Comparison of ENCODE assay signal across 1 cellular context in the genomic region with DNA sequence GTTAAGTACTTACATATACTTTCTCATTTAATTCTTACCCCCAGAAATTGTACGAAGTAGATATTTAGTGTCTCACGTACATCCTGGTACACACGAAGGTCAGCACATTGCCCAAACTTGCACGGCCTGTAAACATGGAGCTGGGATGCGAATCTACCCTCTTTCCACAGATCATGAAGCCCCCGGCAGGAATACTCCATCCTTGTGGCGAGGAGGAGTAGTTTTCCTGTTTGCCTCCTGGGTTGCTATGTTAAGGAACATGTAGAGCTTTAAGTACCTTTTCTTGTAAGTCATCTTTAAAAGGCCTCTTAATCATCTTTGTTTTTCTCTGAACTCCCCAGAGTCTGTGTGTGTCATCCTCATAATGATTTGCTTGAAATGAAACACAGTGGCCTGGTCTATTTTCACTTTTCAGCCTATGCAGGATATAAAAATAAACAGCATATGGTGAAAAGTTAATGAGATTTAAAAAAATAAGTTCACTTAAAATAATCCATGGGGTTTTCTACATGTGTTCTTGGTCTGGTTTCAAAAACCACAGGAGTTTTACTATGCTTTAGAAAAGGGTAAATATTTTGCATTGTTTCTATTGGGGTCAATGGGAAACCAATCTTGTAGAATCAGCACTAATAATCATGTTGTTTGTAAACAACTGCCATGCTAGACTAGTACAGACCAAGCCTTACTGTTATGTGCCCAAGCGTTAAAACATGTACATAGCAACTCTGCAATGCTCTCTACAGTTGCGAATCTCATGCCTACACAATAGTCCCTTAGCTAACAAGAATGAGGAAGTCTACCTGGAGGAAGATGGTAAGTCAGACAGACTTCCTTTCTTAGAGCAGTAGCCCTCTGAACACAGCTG.
A peak's percentile ranks its signal among the peaks of the same experiment; 100 is the strongest.
TF ChIP-seq lines count a peak whose summit lies in the region.

No MANE protein-coding gene starts in this region.

TF ChIP-seq in GM12878, 131 proteins besides CTCF, POLR2A, EP300 and RAD21 (continued from another document and continues in another):
- TF ChIP-seq, protein P1, sequence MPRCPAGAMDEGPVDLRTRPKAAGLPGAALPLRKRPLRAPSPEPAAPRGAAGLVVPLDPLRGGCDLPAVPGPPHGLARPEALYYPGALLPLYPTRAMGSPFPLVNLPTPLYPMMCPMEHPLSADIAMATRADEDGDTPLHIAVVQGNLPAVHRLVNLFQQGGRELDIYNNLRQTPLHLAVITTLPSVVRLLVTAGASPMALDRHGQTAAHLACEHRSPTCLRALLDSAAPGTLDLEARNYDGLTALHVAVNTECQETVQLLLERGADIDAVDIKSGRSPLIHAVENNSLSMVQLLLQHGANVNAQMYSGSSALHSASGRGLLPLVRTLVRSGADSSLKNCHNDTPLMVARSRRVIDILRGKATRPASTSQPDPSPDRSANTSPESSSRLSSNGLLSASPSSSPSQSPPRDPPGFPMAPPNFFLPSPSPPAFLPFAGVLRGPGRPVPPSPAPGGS (IDR thresholded peaks at IDR 0.05; ENCODE audit: borderline replicate concordance, insufficient read depth, low read depth, low read length, poor library complexity, severe bottlenecking), result peak; percentile 7
- TF ChIP-seq ZNF384 (IDR thresholded peaks at IDR 0.05; ENCODE audit: borderline replicate concordance, low read depth, low read length), result peak; percentile 52; the same call in 1 of the 2 replicates
- TF ChIP-seq, protein P2, sequence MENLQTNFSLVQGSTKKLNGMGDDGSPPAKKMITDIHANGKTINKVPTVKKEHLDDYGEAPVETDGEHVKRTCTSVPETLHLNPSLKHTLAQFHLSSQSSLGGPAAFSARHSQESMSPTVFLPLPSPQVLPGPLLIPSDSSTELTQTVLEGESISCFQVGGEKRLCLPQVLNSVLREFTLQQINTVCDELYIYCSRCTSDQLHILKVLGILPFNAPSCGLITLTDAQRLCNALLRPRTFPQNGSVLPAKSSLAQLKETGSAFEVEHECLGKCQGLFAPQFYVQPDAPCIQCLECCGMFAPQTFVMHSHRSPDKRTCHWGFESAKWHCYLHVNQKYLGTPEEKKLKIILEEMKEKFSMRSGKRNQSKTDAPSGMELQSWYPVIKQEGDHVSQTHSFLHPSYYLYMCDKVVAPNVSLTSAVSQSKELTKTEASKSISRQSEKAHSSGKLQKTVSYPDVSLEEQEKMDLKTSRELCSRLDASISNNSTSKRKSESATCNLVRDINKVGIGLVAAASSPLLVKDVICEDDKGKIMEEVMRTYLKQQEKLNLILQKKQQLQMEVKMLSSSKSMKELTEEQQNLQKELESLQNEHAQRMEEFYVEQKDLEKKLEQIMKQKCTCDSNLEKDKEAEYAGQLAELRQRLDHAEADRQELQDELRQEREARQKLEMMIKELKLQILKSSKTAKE (IDR thresholded peaks at IDR 0.05; ENCODE audit: low read depth, poor library complexity, severe bottlenecking), result peak; percentile 94
- no peak for TF ChIP-seq CEBPB (IDR thresholded peaks at IDR 0.05; ENCODE audit: borderline replicate concordance in 1 of 2, low read depth in 2 of 2, low read length in 2 of 2)
- peak; percentile 17 for TF ChIP-seq SMAD1 (IDR thresholded peaks at IDR 0.05; ENCODE audit: low read depth, partially characterized antibody)
- peak; percentile 94 for TF ChIP-seq NFIC (IDR thresholded peaks at IDR 0.05; ENCODE audit: low read depth, low read length)
- TF ChIP-seq FOXK2 (IDR thresholded peaks at IDR 0.05), result peak; percentile 84
- TF ChIP-seq CHD1 (IDR thresholded peaks at IDR 0.05; ENCODE audit: low read depth, low read length), result no peak
- peak; percentile 67 for TF ChIP-seq ATF7 (IDR thresholded peaks at IDR 0.05; ENCODE audit: low read depth)
- peak; percentile 97 for TF ChIP-seq TBL1XR1 (IDR thresholded peaks at IDR 0.05; ENCODE audit: low read depth, low read length)
- TF ChIP-seq CHD4 (IDR thresholded peaks at IDR 0.05), result no peak
- peak in 1 of 2 experiments; percentile 54; a peak in 1 of 4 replicates for TF ChIP-seq ETV6 (conservative IDR thresholded peaks at IDR 0.05 in 1 of 2, IDR thresholded peaks at IDR 0.05 in 1 of 2; ENCODE audit: borderline replicate concordance in 1 of 2, low read depth in 1 of 2)
- TF ChIP-seq MTA3 (IDR thresholded peaks at IDR 0.05; ENCODE audit: borderline replicate concordance, low read length), result peak; percentile 44; the same call in 1 of the 2 replicates
- TF ChIP-seq, protein P3, sequence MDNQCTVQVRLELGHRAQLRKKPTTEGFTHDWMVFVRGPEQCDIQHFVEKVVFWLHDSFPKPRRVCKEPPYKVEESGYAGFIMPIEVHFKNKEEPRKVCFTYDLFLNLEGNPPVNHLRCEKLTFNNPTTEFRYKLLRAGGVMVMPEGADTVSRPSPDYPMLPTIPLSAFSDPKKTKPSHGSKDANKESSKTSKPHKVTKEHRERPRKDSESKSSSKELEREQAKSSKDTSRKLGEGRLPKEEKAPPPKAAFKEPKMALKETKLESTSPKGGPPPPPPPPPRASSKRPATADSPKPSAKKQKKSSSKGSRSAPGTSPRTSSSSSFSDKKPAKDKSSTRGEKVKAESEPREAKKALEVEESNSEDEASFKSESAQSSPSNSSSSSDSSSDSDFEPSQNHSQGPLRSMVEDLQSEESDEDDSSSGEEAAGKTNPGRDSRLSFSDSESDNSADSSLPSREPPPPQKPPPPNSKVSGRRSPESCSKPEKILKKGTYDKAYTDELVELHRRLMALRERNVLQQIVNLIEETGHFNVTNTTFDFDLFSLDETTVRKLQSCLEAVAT (IDR thresholded peaks at IDR 0.05), result peak; percentile 65
- TF ChIP-seq NFXL1 (IDR thresholded peaks at IDR 0.05; ENCODE audit: borderline replicate concordance), result no peak
- peak; percentile 83 for TF ChIP-seq MTA2 (IDR thresholded peaks at IDR 0.05; ENCODE audit: low read depth)
- TF ChIP-seq, protein P4, sequence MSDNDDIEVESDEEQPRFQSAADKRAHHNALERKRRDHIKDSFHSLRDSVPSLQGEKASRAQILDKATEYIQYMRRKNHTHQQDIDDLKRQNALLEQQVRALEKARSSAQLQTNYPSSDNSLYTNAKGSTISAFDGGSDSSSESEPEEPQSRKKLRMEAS (IDR thresholded peaks at IDR 0.05; ENCODE audit: low read depth, low read length), result 0 out of 2 replicates have a peak, but pooled peaks have one; percentile 23
- TF ChIP-seq SPI1 (IDR thresholded peaks at IDR 0.05; ENCODE audit: borderline replicate concordance, insufficient read depth, low read depth, low read length), result peak; percentile 94
- no peak for TF ChIP-seq TARDBP (IDR thresholded peaks at IDR 0.05; ENCODE audit: borderline replicate concordance)
- TF ChIP-seq KLF5 (IDR thresholded peaks at IDR 0.05; ENCODE audit: partially characterized antibody), result peak; percentile 54
- TF ChIP-seq BCL11A (IDR thresholded peaks at IDR 0.05; ENCODE audit: low read depth, low read length), result 0 out of 2 replicates have a peak, but pooled peaks have one; percentile 23
- peak; percentile 56; the same call in 1 of the 2 replicates for TF ChIP-seq ZNF217 (IDR thresholded peaks at IDR 0.05)
- peak; percentile 31; the same call in 1 of the 2 replicates for TF ChIP-seq JUNB (IDR thresholded peaks at IDR 0.05)
- TF ChIP-seq, protein P5, sequence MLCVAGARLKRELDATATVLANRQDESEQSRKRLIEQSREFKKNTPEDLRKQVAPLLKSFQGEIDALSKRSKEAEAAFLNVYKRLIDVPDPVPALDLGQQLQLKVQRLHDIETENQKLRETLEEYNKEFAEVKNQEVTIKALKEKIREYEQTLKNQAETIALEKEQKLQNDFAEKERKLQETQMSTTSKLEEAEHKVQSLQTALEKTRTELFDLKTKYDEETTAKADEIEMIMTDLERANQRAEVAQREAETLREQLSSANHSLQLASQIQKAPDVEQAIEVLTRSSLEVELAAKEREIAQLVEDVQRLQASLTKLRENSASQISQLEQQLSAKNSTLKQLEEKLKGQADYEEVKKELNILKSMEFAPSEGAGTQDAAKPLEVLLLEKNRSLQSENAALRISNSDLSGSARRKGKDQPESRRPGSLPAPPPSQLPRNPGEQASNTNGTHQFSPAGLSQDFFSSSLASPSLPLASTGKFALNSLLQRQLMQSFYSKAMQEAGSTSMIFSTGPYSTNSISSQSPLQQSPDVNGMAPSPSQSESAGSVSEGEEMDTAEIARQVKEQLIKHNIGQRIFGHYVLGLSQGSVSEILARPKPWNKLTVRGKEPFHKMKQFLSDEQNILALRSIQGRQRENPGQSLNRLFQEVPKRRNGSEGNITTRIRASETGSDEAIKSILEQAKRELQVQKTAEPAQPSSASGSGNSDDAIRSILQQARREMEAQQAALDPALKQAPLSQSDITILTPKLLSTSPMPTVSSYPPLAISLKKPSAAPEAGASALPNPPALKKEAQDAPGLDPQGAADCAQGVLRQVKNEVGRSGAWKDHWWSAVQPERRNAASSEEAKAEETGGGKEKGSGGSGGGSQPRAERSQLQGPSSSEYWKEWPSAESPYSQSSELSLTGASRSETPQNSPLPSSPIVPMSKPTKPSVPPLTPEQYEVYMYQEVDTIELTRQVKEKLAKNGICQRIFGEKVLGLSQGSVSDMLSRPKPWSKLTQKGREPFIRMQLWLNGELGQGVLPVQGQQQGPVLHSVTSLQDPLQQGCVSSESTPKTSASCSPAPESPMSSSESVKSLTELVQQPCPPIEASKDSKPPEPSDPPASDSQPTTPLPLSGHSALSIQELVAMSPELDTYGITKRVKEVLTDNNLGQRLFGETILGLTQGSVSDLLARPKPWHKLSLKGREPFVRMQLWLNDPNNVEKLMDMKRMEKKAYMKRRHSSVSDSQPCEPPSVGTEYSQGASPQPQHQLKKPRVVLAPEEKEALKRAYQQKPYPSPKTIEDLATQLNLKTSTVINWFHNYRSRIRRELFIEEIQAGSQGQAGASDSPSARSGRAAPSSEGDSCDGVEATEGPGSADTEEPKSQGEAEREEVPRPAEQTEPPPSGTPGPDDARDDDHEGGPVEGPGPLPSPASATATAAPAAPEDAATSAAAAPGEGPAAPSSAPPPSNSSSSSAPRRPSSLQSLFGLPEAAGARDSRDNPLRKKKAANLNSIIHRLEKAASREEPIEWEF (IDR thresholded peaks at IDR 0.05; ENCODE audit: insufficient replicate concordance, low read depth, low read length), result peak; percentile 77
- TF ChIP-seq, protein P6, sequence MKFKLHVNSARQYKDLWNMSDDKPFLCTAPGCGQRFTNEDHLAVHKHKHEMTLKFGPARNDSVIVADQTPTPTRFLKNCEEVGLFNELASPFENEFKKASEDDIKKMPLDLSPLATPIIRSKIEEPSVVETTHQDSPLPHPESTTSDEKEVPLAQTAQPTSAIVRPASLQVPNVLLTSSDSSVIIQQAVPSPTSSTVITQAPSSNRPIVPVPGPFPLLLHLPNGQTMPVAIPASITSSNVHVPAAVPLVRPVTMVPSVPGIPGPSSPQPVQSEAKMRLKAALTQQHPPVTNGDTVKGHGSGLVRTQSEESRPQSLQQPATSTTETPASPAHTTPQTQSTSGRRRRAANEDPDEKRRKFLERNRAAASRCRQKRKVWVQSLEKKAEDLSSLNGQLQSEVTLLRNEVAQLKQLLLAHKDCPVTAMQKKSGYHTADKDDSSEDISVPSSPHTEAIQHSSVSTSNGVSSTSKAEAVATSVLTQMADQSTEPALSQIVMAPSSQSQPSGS (IDR thresholded peaks at IDR 0.05; ENCODE audit: low read length), result peak; percentile 35; the same call in 1 of the 2 replicates
- no peak for TF ChIP-seq STAT1 (conservative IDR thresholded peaks at IDR 0.05)
- no peak for TF ChIP-seq STAT3 (IDR thresholded peaks at IDR 0.05; ENCODE audit: low read depth, low read length)
- TF ChIP-seq, protein P7, sequence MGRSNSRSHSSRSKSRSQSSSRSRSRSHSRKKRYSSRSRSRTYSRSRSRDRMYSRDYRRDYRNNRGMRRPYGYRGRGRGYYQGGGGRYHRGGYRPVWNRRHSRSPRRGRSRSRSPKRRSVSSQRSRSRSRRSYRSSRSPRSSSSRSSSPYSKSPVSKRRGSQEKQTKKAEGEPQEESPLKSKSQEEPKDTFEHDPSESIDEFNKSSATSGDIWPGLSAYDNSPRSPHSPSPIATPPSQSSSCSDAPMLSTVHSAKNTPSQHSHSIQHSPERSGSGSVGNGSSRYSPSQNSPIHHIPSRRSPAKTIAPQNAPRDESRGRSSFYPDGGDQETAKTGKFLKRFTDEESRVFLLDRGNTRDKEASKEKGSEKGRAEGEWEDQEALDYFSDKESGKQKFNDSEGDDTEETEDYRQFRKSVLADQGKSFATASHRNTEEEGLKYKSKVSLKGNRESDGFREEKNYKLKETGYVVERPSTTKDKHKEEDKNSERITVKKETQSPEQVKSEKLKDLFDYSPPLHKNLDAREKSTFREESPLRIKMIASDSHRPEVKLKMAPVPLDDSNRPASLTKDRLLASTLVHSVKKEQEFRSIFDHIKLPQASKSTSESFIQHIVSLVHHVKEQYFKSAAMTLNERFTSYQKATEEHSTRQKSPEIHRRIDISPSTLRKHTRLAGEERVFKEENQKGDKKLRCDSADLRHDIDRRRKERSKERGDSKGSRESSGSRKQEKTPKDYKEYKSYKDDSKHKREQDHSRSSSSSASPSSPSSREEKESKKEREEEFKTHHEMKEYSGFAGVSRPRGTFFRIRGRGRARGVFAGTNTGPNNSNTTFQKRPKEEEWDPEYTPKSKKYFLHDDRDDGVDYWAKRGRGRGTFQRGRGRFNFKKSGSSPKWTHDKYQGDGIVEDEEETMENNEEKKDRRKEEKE (IDR thresholded peaks at IDR 0.05), result no peak
- TF ChIP-seq MXI1 (IDR thresholded peaks at IDR 0.05; ENCODE audit: low read depth, low read length), result no peak
- TF ChIP-seq BHLHE40 (IDR thresholded peaks at IDR 0.05; ENCODE audit: borderline replicate concordance in 1 of 2, low read depth in 2 of 2, low read length in 1 of 2), result peak; percentile 12 to 32; a peak in 1 of 4 replicates
- peak; percentile 89 for TF ChIP-seq RUNX3 (IDR thresholded peaks at IDR 0.05; ENCODE audit: low read length)
- TF ChIP-seq, protein P8, sequence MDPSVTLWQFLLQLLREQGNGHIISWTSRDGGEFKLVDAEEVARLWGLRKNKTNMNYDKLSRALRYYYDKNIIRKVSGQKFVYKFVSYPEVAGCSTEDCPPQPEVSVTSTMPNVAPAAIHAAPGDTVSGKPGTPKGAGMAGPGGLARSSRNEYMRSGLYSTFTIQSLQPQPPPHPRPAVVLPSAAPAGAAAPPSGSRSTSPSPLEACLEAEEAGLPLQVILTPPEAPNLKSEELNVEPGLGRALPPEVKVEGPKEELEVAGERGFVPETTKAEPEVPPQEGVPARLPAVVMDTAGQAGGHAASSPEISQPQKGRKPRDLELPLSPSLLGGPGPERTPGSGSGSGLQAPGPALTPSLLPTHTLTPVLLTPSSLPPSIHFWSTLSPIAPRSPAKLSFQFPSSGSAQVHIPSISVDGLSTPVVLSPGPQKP (IDR thresholded peaks at IDR 0.05; ENCODE audit: low read depth, low read length), result no peak
- TF ChIP-seq, protein P9, sequence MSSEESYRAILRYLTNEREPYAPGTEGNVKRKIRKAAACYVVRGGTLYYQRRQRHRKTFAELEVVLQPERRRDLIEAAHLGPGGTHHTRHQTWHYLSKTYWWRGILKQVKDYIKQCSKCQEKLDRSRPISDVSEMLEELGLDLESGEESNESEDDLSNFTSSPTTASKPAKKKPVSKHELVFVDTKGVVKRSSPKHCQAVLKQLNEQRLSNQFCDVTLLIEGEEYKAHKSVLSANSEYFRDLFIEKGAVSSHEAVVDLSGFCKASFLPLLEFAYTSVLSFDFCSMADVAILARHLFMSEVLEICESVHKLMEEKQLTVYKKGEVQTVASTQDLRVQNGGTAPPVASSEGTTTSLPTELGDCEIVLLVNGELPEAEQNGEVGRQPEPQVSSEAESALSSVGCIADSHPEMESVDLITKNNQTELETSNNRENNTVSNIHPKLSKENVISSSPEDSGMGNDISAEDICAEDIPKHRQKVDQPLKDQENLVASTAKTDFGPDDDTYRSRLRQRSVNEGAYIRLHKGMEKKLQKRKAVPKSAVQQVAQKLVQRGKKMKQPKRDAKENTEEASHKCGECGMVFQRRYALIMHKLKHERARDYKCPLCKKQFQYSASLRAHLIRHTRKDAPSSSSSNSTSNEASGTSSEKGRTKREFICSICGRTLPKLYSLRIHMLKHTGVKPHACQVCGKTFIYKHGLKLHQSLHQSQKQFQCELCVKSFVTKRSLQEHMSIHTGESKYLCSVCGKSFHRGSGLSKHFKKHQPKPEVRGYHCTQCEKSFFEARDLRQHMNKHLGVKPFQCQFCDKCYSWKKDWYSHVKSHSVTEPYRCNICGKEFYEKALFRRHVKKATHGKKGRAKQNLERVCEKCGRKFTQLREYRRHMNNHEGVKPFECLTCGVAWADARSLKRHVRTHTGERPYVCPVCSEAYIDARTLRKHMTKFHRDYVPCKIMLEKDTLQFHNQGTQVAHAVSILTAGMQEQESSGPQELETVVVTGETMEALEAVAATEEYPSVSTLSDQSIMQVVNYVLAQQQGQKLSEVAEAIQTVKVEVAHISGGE (CRISPR knock-in tag; IDR thresholded peaks at IDR 0.05), result no peak
